18 cellular contexts compared by ENCODE assay signal in the genomic region with DNA sequence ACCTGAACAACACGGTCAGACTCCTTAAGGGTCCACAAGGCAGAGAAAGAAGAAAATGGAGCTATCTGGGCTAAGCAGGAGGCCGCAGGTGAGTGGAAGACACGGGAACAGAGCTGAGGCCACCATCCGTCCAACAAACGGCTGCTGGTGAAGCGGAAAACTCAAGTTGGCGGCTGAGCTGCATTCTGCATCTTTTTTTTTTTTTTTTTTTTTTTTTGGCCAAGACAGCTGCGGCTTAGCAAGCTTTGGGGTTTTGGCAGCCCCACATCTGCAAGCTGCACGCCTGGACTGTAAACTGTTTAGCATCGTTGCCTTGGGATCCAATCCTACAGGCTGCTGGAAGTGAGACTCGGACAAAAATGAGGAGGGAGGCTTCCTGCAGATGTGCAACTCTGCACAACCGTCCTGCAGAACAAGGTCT. TPM values are rescaled to one million over a fixed set of nuclear protein-coding genes. Genes with fewer than 3 reads are reported as not detected.
DNase-seq lines count a peak whose midpoint lies in the region; ATAC-seq and TF ChIP-seq lines count a peak whose summit lies in the region.
"Had no signal": no experiment of that assay in that cellular context is flagged by ENCODE, and none has a peak within 500 bp of the region (broad histone marks: within the 10 kb centered on the region; RNA-seq: fewer than 3 reads in every experiment).

No MANE protein-coding gene starts in this region.

- H3K36me3 ChIP-seq in SJCRH30 (no peaks in the 10 kb centered on the region), sigmoid colon (peaks cover 0 to 24% (median 4%) of the 10 kb centered on the region in 4 donors), osteoblast (ENCODE audit: insufficient read depth, low read length) (peaks cover 6% of the 10 kb centered on the region)
- H3K36me3 ChIP-seq: gastrocnemius medialis, upper lobe of left lung had no signal

- H3K27me3 ChIP-seq in SJCRH30 (peaks cover 25% of the 10 kb centered on the region), sigmoid colon (no peaks in the 10 kb centered on the region), osteoblast (ENCODE audit: insufficient read depth, low read length) (no peaks in the 10 kb centered on the region)
- H3K27me3 ChIP-seq: gastrocnemius medialis, right atrium auricular region, upper lobe of left lung had no signal

- CTCF ChIA-PET in activated CD8-positive, alpha-beta memory T cell treated with anti-CD3 and anti-CD28 coated beads, Interleukin-2, amount 10 ng/mL, durations not matched to agents 7 days and 5 days (lab: Charles Lee), result interaction anchor here (0.7 to 0.9 kb wide), 2 partner anchors 12 to 33 kb away, joined by 4 to 6 read pairs; no protein-coding TSS in a partner anchor

- no peak for TF ChIP-seq POLR2A in sigmoid colon (IDR thresholded peaks at IDR 0.05)

- TF ChIP-seq CTCF in fibroblast of mammary gland (conservative IDR thresholded peaks at IDR 0.05; ENCODE audit: control insufficient read depth, insufficient read depth, low read depth, low read length) (no peak), sigmoid colon (IDR thresholded peaks at IDR 0.05) (no peak), osteoblast (IDR thresholded peaks at IDR 0.05; ENCODE audit: extremely low read depth, low read depth, low read length) (no peak)

- no peaks in the 10 kb centered on the region for H3K79me2 ChIP-seq in osteoblast (ENCODE audit: insufficient read depth, low read length)

- H3K27ac ChIP-seq in SJCRH30 (no peak overlapping the region), sigmoid colon (peak overlapping the region in 3 of 4 donors; percentile 24 to 68 (median 57)), osteoblast (ENCODE audit: low read depth, low read length) (no peak overlapping the region)
- H3K27ac ChIP-seq: gastrocnemius medialis, right atrium auricular region, RWPE1, upper lobe of left lung, VCaP had no signal

- peaks cover 51% of the 10 kb centered on the region for H3K36me3 Mint-ChIP-seq in activated CD8-positive, alpha-beta memory T cell treated with anti-CD3 and anti-CD28 coated beads, Interleukin-2, amount 10 ng/mL, durations not matched to agents 7 days and 5 days
- H3K36me3 Mint-ChIP-seq: brain had no signal

- H3K9me3 ChIP-seq in SJCRH30 (replicated peaks), result no peaks in the 10 kb centered on the region
- no peaks in the 10 kb centered on the region for H3K9me3 ChIP-seq in sigmoid colon
- no peaks in the 10 kb centered on the region for H3K9me3 ChIP-seq in osteoblast (ENCODE audit: low read depth, low read length)
- H3K9me3 ChIP-seq: gastrocnemius medialis, right atrium auricular region, upper lobe of left lung had no signal

- no peak for ATAC-seq in activated CD8-positive, alpha-beta memory T cell treated with anti-CD3 and anti-CD28 coated beads, Interleukin-2, amount 10 ng/mL, durations not matched to agents 7 days and 5 days
- ATAC-seq in HG02970 (IDR thresholded peaks at IDR 0.05; ENCODE audit: low FRiP score, unreplicated experiment) (no peak), HG03045 (IDR thresholded peaks at IDR 0.05; ENCODE audit: unreplicated experiment) (no peak)
- ATAC-seq: stimulated activated naive B cell treated with anti-CD40 and anti-IgM and Interleukin-4, amounts not matched to agents 10 μg/mL and 1 μg/mL and 100 μg/mL, for 72 hours had no signal

- H3K4me1 ChIP-seq in SJCRH30 (peaks cover 3% of the 10 kb centered on the region; the same call in 1 of the 2 replicates), sigmoid colon (peaks cover 0 to 39% (median 28%) of the 10 kb centered on the region in 4 donors), osteoblast (ENCODE audit: insufficient read depth, low read length) (peaks cover 4% of the 10 kb centered on the region)
- H3K4me1 ChIP-seq: upper lobe of left lung had no signal

- no peak overlapping the region for H3K4me3 Mint-ChIP-seq in activated CD8-positive, alpha-beta memory T cell treated with anti-CD3 and anti-CD28 coated beads, Interleukin-2, amount 10 ng/mL, durations not matched to agents 7 days and 5 days
- H3K4me3 Mint-ChIP-seq: brain; CD14-positive monocyte; stimulated activated naive B cell treated with anti-CD40 and anti-IgM and Interleukin-4, amounts not matched to agents 10 μg/mL and 1 μg/mL and 100 μg/mL, for 72 hours had no signal

- no peak for TF ChIP-seq EP300 in sigmoid colon (IDR thresholded peaks at IDR 0.05)

- H3K4me2 ChIP-seq in osteoblast (ENCODE audit: insufficient read depth, low read length), result no peak overlapping the region

- H3K27me3 Mint-ChIP-seq in activated CD8-positive, alpha-beta memory T cell treated with anti-CD3 and anti-CD28 coated beads, Interleukin-2, amount 10 ng/mL, durations not matched to agents 7 days and 5 days, result no peaks in the 10 kb centered on the region
- H3K27me3 Mint-ChIP-seq: stimulated activated naive B cell treated with anti-CD40 and anti-IgM and Interleukin-4, amounts not matched to agents 10 μg/mL and 1 μg/mL and 100 μg/mL, for 72 hours had no signal

- 72 to 84% methylated on average over 12 of the region's 12 CpGs for WGBS in sigmoid colon, 2 donors

- peak overlapping the region; percentile 61 for H3K27ac Mint-ChIP-seq in activated CD8-positive, alpha-beta memory T cell treated with anti-CD3 and anti-CD28 coated beads, Interleukin-2, amount 10 ng/mL, durations not matched to agents 7 days and 5 days
- H3K27ac Mint-ChIP-seq: stimulated activated naive B cell treated with anti-CD40 and anti-IgM and Interleukin-4, amounts not matched to agents 10 μg/mL and 1 μg/mL and 100 μg/mL, for 72 hours had no signal

- intact Hi-C loops in sigmoid colon (cut with DNase I), result no loop called here

- no peaks in the 10 kb centered on the region for H3K9me3 Mint-ChIP-seq in activated CD8-positive, alpha-beta memory T cell treated with anti-CD3 and anti-CD28 coated beads, Interleukin-2, amount 10 ng/mL, durations not matched to agents 7 days and 5 days (ENCODE audit: low read depth)
- H3K9me3 Mint-ChIP-seq: brain; stimulated activated naive B cell treated with anti-CD40 and anti-IgM and Interleukin-4, amounts not matched to agents 10 μg/mL and 1 μg/mL and 100 μg/mL, for 72 hours had no signal

- no peak for DNase-seq in activated CD8-positive, alpha-beta memory T cell treated with anti-CD3 and anti-CD28 coated beads, Interleukin-2, amount 10 ng/mL, durations not matched to agents 7 days and 5 days
- no peak for DNase-seq in activated CD8-positive, alpha-beta memory T cell treated with anti-CD3 and anti-CD28 coated beads, Interleukin-2, amount 50 U/mL, for 48 hours
- DNase-seq in SJCRH30 (peak; percentile 42 to 56), fibroblast of mammary gland (ENCODE audit: low read depth) (peak; percentile 18), sigmoid colon (peak; percentile 87), osteoblast (ENCODE audit: insufficient read length, low spot score, missing footprints) (no peak)
- DNase-seq: activated effector memory CD4-positive, alpha-beta T cell treated with Interleukin-2 at 50 U/mL for 16 hours; gastrocnemius medialis; NCI-H187 treated with DMSO at 0.1 percent for 48 hours; stimulated activated naive B cell treated with anti-CD40 and anti-IgM and Interleukin-4, amounts not matched to agents 10 μg/mL and 1 μg/mL and 100 μg/mL, for 72 hours; upper lobe of left lung had no signal

- H4K20me1 ChIP-seq in osteoblast (ENCODE audit: insufficient read depth, low read length), result peaks cover 4% of the 10 kb centered on the region

- peaks cover 55% of the 10 kb centered on the region for H3K4me1 Mint-ChIP-seq in activated CD8-positive, alpha-beta memory T cell treated with anti-CD3 and anti-CD28 coated beads, Interleukin-2, amount 10 ng/mL, durations not matched to agents 7 days and 5 days
- H3K4me1 Mint-ChIP-seq: CD14-positive monocyte had no signal

- H2AFZ ChIP-seq in osteoblast (ENCODE audit: low read length), result no peak overlapping the region

- H3K4me3 ChIP-seq in SJCRH30, result no peak overlapping the region
- no peak overlapping the region for H3K4me3 ChIP-seq in fibroblast of mammary gland (ENCODE audit: control insufficient read depth, low read depth, low read length)
- no peak overlapping the region for H3K4me3 ChIP-seq in sigmoid colon
- H3K4me3 ChIP-seq in osteoblast (ENCODE audit: insufficient read depth, low read length), result no peak overlapping the region
- H3K4me3 ChIP-seq: gastrocnemius medialis, right atrium auricular region, upper lobe of left lung had no signal

RNA-seq across cellular contexts. Expression of gene RGS10, which starts 37.4 kb away (rescaled TPM):
- total RNA-seq in activated CD8-positive, alpha-beta memory T cell treated with anti-CD3 and anti-CD28 coated beads, Interleukin-2, amount 10 ng/mL, durations not matched to agents 7 days and 5 days, result 100 to 1,000 TPM; 103 to 113 TPM
- not detected in 2 replicates for total RNA-seq in SJCRH30 (2014; rRNA removed; shearing (Covaris generic))
- 100 to 1,000 TPM; 125 to 192 (median 167) TPM for total RNA-seq in sigmoid colon
- polyA plus RNA-seq in sigmoid colon, result 100 to 1,000 TPM in 1 of 3 donors, 10 to 100 TPM in 2; 54.1 to 106 (median 64.3) TPM
- total RNA-seq in osteoblast, result 24.5 and 29.3 TPM in 2 replicates

Comparison
In these comparisons a context has a peak if more than half of its experiments do, and no peak if none do; other contexts are left out.
1. DNase-seq: peak in SJCRH30 (2 of 2), fibroblast of mammary gland (single experiment) and sigmoid colon (single experiment); none in activated CD8-positive, alpha-beta memory T cell treated with anti-CD3 and anti-CD28 coated beads, Interleukin-2, amount 10 ng/mL, durations not matched to agents 7 days and 5 days (single experiment), activated CD8-positive, alpha-beta memory T cell treated with anti-CD3 and anti-CD28 coated beads, Interleukin-2, amount 50 U/mL, for 48 hours (single experiment) and osteoblast (single experiment).
2. H3K27ac ChIP-seq: peak in sigmoid colon (3 of 4); none in SJCRH30 (single experiment) and osteoblast (single experiment).
3. RNA of gene RGS10, which starts 37.4 kb away (total RNA-seq): 125 to 192 TPM in sigmoid colon, 103 to 113 TPM in activated CD8-positive, alpha-beta memory T cell treated with anti-CD3 and anti-CD28 coated beads, Interleukin-2, amount 10 ng/mL, durations not matched to agents 7 days and 5 days and 24.5 to 29.3 TPM in osteoblast; not detected in SJCRH30; every median in the first group is over 10 times any median in the second.